8 cellular contexts compared by ENCODE assay signal in the genomic region with DNA sequence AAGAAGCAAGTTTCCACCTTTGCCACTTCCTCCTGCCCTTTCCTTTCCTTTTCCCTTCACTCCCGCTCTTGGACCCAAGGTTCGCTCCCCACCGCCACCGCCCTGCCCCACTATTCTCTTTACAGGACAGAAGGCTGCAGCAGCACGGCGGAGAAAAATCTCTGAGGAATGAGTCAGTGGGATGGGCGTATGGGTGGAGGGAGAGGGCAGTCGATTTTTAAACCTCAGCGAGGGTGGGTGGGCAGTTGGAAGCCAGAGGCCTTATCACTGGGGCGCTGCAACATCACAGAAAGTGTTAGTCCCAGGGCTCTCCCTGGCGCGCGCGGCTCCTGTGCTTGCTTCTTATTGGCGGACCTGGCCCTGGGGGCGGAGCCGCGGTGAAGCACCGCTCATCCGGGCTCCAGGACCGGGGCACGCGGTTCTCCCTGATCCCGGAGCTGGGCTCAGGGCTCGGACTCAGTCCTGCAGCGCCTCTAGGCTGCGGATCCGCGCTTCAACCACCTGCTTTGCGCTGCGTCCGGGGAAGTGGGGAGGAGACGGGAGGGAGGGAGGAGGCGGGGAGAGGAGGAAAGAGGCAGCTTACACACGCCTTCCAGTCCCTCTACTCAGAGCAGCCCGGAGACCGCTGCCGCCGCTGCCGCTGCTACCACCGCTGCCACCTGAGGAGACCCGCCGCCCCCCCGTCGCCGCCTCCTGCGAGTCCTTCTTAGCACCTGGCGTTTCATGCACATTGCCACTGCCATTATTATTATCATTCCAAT. TPM values are rescaled to one million over a fixed set of nuclear protein-coding genes. Genes with fewer than 3 reads are reported as not detected.
A peak's percentile ranks its signal among the peaks of the same experiment; 100 is the strongest.
DNase-seq lines count a peak whose midpoint lies in the region; ATAC-seq, FAIRE-seq and TF ChIP-seq lines count a peak whose summit lies in the region.

Gene ALCAM (plus strand): TSS at position 608 of the 761 bp plus-strand sequence.

- TF ChIP-seq CTCF in WERI-Rb-1 (IDR thresholded peaks at IDR 0.05; ENCODE audit: low read depth, low read length) (peak; percentile 72), bronchial epithelial cell (IDR thresholded peaks at IDR 0.05; ENCODE audit: insufficient read depth, low read length, severe bottlenecking) (peak; percentile 88)

- H3K27ac ChIP-seq in WERI-Rb-1: peak within 1 kb of the TSS; percentile 76

- peak; percentile 43 for ATAC-seq in GM18870 (IDR thresholded peaks at IDR 0.05; ENCODE audit: unreplicated experiment)
- ATAC-seq in HG03108 (IDR thresholded peaks at IDR 0.05; ENCODE audit: unreplicated experiment): peak; percentile 54

- H3K27me3 ChIP-seq in WERI-Rb-1 (ENCODE audit: insufficient read depth, low read depth, severe bottlenecking) (no peaks in the 10 kb centered on the region), bronchial epithelial cell (ENCODE audit: control insufficient read depth, insufficient read depth, low read length) (no peaks in the 10 kb centered on the region)

- H3K36me3 ChIP-seq in WERI-Rb-1 (no peaks in the 10 kb centered on the region), bronchial epithelial cell (ENCODE audit: control insufficient read depth, insufficient read depth, low read length) (no peaks in the 10 kb centered on the region)

- H3K4me3 ChIP-seq in WERI-Rb-1 (ENCODE audit: low read depth, low read length) (peak within 1 kb of the TSS; percentile 83), bronchial epithelial cell (ENCODE audit: low read depth, low read length) (peak within 1 kb of the TSS; percentile 99)

- FAIRE-seq in bronchial epithelial cell (lab: Jason Lieb, UNC): no peak

- DNase-seq in AG08395 (ENCODE audit: low spot score): peak; percentile 92
- DNase-seq in NCI-H2196 (lab: John Stamatoyannopoulos, UW; ENCODE audit: unreplicated experiment): peak; percentile 99
- peak; percentile 97 for DNase-seq in WERI-Rb-1
- DNase-seq in bronchial epithelial cell (ENCODE audit: low read depth): peak; percentile 97
- peak; percentile 81 for DNase-seq in iPS-NIHi7 (ENCODE audit: extremely low spot score)
- DNase-seq in smooth muscle cell of the brain vasculature (ENCODE audit: low read depth, low spot score): peak; percentile 99

- H3K9me3 ChIP-seq in WERI-Rb-1 (ENCODE audit: severe bottlenecking): no peaks in the 10 kb centered on the region

RNA-seq across cellular contexts. Expression of gene ALCAM, which starts in this region (rescaled TPM):
- 196 and 294 TPM in 2 replicates for total RNA-seq in bronchial epithelial cell

Comparison
In these comparisons a context has a peak if more than half of its experiments do, and no peak if none do; other contexts are left out.
1. Peak in every context shown above with its lines: DNase-seq, ATAC-seq, H3K4me3 ChIP-seq and H3K27ac ChIP-seq.